ENCODE assay signal across 1 cellular context in genomic region chr5:95858661-95859326, GRCh38.
TF ChIP-seq lines count a peak whose summit lies in the region.

No MANE protein-coding gene starts in this region.

TF ChIP-seq in K562, 482 proteins besides CTCF, POLR2A, EP300 and RAD21 (continued from another document):
- no peak for TF ChIP-seq NR0B1 (IDR thresholded peaks at IDR 0.05; ENCODE audit: partially characterized antibody)
- TF ChIP-seq HMGXB4 (CRISPR knock-in tag; IDR thresholded peaks at IDR 0.05) = no peak
- no peak for TF ChIP-seq TRIM25 (IDR thresholded peaks at IDR 0.05; ENCODE audit: borderline replicate concordance)
- no peak for TF ChIP-seq POLR2G (IDR thresholded peaks at IDR 0.05; ENCODE audit: low read depth, low read length)
- no peak for TF ChIP-seq ZBED1 (IDR thresholded peaks at IDR 0.05)
- no peak for TF ChIP-seq HMGN3 (IDR thresholded peaks at IDR 0.05; ENCODE audit: borderline replicate concordance, extremely low read depth, insufficient read length, low read depth, low read length)
- no peak for TF ChIP-seq ZZZ3 (IDR thresholded peaks at IDR 0.05)
- no peak for TF ChIP-seq ZNF707 (CRISPR knock-in tag; conservative IDR thresholded peaks at IDR 0.05)
- no peak for TF ChIP-seq SNAPC5 (CRISPR knock-in tag; IDR thresholded peaks at IDR 0.05)
- 0 out of 2 replicates have a peak, but pooled peaks have one; percentile 2 for TF ChIP-seq SPI1 (IDR thresholded peaks at IDR 0.05; ENCODE audit: borderline replicate concordance, low read depth, low read length)
- TF ChIP-seq AFF4 (CRISPR knock-in tag; IDR thresholded peaks at IDR 0.05) = 0 out of 2 replicates have a peak, but pooled peaks have one; percentile 33
- TF ChIP-seq ZBTB12 (CRISPR knock-in tag; IDR thresholded peaks at IDR 0.05) = no peak
- TF ChIP-seq FOS (IDR thresholded peaks at IDR 0.05; ENCODE audit: extremely low read depth, insufficient read length) = no peak
- 0 out of 2 replicates have a peak, but pooled peaks have one; percentile 2 for TF ChIP-seq CEBPG (CRISPR knock-in tag; IDR thresholded peaks at IDR 0.05)
- no peak for TF ChIP-seq CEBPG (tag; conservative IDR thresholded peaks at IDR 0.05 in 1 of 2, IDR thresholded peaks at IDR 0.05 in 1 of 2)
- TF ChIP-seq TCF7 (IDR thresholded peaks at IDR 0.05; ENCODE audit: borderline replicate concordance) = no peak
- TF ChIP-seq STAG1 (CRISPR knock-in tag; IDR thresholded peaks at IDR 0.05; ENCODE audit: borderline replicate concordance) = peak; percentile 100
- no peak for TF ChIP-seq FUS (optimal IDR thresholded peaks at IDR 0.05; ENCODE audit: low read depth, low read length)
- TF ChIP-seq ZC3H4 (CRISPR knock-in tag; IDR thresholded peaks at IDR 0.05; ENCODE audit: borderline replicate concordance) = no peak
- no peak for TF ChIP-seq TAF7 (tag; IDR thresholded peaks at IDR 0.05)
- no peak for TF ChIP-seq NR2F6 (CRISPR knock-in tag; IDR thresholded peaks at IDR 0.05)
- TF ChIP-seq SMAD4 (CRISPR knock-in tag; conservative IDR thresholded peaks at IDR 0.05) = 0 out of 2 replicates have a peak, but pooled peaks have one; percentile 29
- no peak for TF ChIP-seq KLF6 (CRISPR knock-in tag; IDR thresholded peaks at IDR 0.05; ENCODE audit: borderline replicate concordance)
- no peak for TF ChIP-seq E2F5 (CRISPR knock-in tag; IDR thresholded peaks at IDR 0.05)
- no peak for TF ChIP-seq SAFB (IDR thresholded peaks at IDR 0.05; ENCODE audit: borderline replicate concordance, low read depth, low read length)
- no peak for TF ChIP-seq SNRNP70 (optimal IDR thresholded peaks at IDR 0.05; ENCODE audit: low read depth, low read length)
- no peak for TF ChIP-seq BRF1 (IDR thresholded peaks at IDR 0.05; ENCODE audit: borderline replicate concordance, extremely low read depth, insufficient read length)
- 0 out of 2 replicates have a peak, but pooled peaks have one; percentile 7 for TF ChIP-seq MITF (IDR thresholded peaks at IDR 0.05)
- no peak for TF ChIP-seq SFPQ (IDR thresholded peaks at IDR 0.05; ENCODE audit: low read depth, low read length)
- TF ChIP-seq CCAR2 (IDR thresholded peaks at IDR 0.05; ENCODE audit: low read depth, low read length) = no peak
- no peak for TF ChIP-seq ARID3B (CRISPR knock-in tag; IDR thresholded peaks at IDR 0.05; ENCODE audit: borderline replicate concordance)
- no peak for TF ChIP-seq TRIM28 (IDR thresholded peaks at IDR 0.05)
- no peak for TF ChIP-seq ASH1L (IDR thresholded peaks at IDR 0.05; ENCODE audit: borderline replicate concordance, low read depth, partially characterized antibody)
- no peak for TF ChIP-seq ZNF586 (CRISPR knock-in tag; conservative IDR thresholded peaks at IDR 0.05)
- no peak for TF ChIP-seq MLX (CRISPR knock-in tag; conservative IDR thresholded peaks at IDR 0.05)
- no peak for TF ChIP-seq ZNF175 (CRISPR knock-in tag; IDR thresholded peaks at IDR 0.05; ENCODE audit: low read depth)
- no peak for TF ChIP-seq THRA (IDR thresholded peaks at IDR 0.05)
